32 cellular contexts compared by ENCODE assay signal in genomic region chr22:35797411-35797810, GRCh38.
"Had no signal": no experiment of that assay in that cellular context is flagged by ENCODE, and none has a peak within 500 bp of the region (broad histone marks: within the 10 kb centered on the region; RNA-seq: fewer than 3 reads in every experiment).

No MANE protein-coding gene starts in this region.

- H3K36me3 ChIP-seq: adrenal gland, esophagus muscularis mucosa, gastrocnemius medialis, heart left ventricle had no signal

- H3K4me3 ChIP-seq: adrenal gland, body of pancreas, colonic mucosa, esophagus muscularis mucosa, gastrocnemius medialis, heart left ventricle had no signal

- DNase-seq: activated CD4-positive, alpha-beta memory T cell treated with anti-CD3 and anti-CD28 coated beads for 36 hours; activated CD4-positive, alpha-beta T cell treated with anti-CD3 and anti-CD28 coated beads for 36 hours; activated CD4-positive, alpha-beta T cell treated with anti-CD3 and anti-CD28 coated beads, Interleukin-2, amount 10 ng/mL, durations not matched to agents 24 days and 14 days; activated CD4-positive, CD25-positive, alpha-beta regulatory T cell; activated CD4-positive, CD25-positive, alpha-beta regulatory T cell treated with anti-CD3 and anti-CD28 coated beads, Interleukin-2, amount 50 U/mL, for 72 hours; activated CD8-positive, alpha-beta memory T cell treated with anti-CD3 and anti-CD28 coated beads, Interleukin-2, amount 10 ng/mL, durations not matched to agents 7 days and 5 days; activated CD8-positive, alpha-beta memory T cell treated with anti-CD3 and anti-CD28 coated beads, Interleukin-2, amount 50 U/mL, for 4 hours; activated CD8-positive, alpha-beta T cell treated with anti-CD3 and anti-CD28 coated beads, Interleukin-2, amount 10 ng/mL, durations not matched to agents 7 days and 5 days; activated effector memory CD4-positive, alpha-beta T cell treated with anti-CD3 and anti-CD28 coated beads, Interleukin-2, amount 50 U/mL, for 16 hours; activated naive CD4-positive, alpha-beta T cell treated with anti-CD3 and anti-CD28 coated beads for 36 hours; activated naive CD8-positive, alpha-beta T cell treated with anti-CD3 and anti-CD28 coated beads for 36 hours; activated naive CD8-positive, alpha-beta T cell treated with anti-CD3 and anti-CD28 coated beads, Interleukin-2, amount 50 U/mL, for 24 hours; activated T-cell treated with anti-CD3 and anti-CD28 coated beads, Interleukin-2, amount 50 U/mL, for 1 hour; activated T-cell treated with anti-CD3 and anti-CD28 coated beads, Interleukin-2, amount 50 U/mL, for 48 hours; amygdala; aorta; body of pancreas; central memory CD4-positive, alpha-beta T cell; colonic mucosa; dermis blood vessel endothelial cell; effector CD4-positive, alpha-beta T cell; effector memory CD8-positive, alpha-beta T cell; erythroblast; foreskin keratinocyte; gastrocnemius medialis; glutamatergic neuron; heart left ventricle; T-helper 1 cell; T-helper 17 cell; T1000 had no signal

- H3K27me3 ChIP-seq: adrenal gland, body of pancreas, colonic mucosa, esophagus muscularis mucosa, foreskin keratinocyte, gastrocnemius medialis, heart left ventricle had no signal

- H3K27ac ChIP-seq: body of pancreas, colonic mucosa, esophagus muscularis mucosa, foreskin keratinocyte, heart left ventricle had no signal

- H3K4me1 ChIP-seq: colonic mucosa, foreskin keratinocyte had no signal

- ATAC-seq: activated CD4-positive, alpha-beta T cell treated with anti-CD3 and anti-CD28 coated beads for 36 hours; activated CD8-positive, alpha-beta memory T cell treated with anti-CD3 and anti-CD28 coated beads, Interleukin-2, amount 10 ng/mL, durations not matched to agents 7 days and 5 days; activated CD8-positive, alpha-beta T cell treated with anti-CD3 and anti-CD28 coated beads, Interleukin-2, amount 10 ng/mL, durations not matched to agents 7 days and 5 days; activated naive CD8-positive, alpha-beta T cell treated with anti-CD3 and anti-CD28 coated beads, Interleukin-2, amount 50 U/mL, for 24 hours; body of pancreas; effector memory CD8-positive, alpha-beta T cell; foreskin keratinocyte; gastrocnemius medialis; heart left ventricle; T-helper 17 cell had no signal
